Comparison of ENCODE assay signal across 1 cellular context in genomic region chr18:45755936-45756335, GRCh38.
A peak's percentile ranks its signal among the peaks of the same experiment; 100 is the strongest.
TF ChIP-seq lines count a peak whose summit lies in the region.

No MANE protein-coding gene starts in this region.

TF ChIP-seq in HEK293, 187 proteins besides CTCF, POLR2A, EP300 and RAD21 (continued from another document and continues in another):
- TF ChIP-seq, protein P1, sequence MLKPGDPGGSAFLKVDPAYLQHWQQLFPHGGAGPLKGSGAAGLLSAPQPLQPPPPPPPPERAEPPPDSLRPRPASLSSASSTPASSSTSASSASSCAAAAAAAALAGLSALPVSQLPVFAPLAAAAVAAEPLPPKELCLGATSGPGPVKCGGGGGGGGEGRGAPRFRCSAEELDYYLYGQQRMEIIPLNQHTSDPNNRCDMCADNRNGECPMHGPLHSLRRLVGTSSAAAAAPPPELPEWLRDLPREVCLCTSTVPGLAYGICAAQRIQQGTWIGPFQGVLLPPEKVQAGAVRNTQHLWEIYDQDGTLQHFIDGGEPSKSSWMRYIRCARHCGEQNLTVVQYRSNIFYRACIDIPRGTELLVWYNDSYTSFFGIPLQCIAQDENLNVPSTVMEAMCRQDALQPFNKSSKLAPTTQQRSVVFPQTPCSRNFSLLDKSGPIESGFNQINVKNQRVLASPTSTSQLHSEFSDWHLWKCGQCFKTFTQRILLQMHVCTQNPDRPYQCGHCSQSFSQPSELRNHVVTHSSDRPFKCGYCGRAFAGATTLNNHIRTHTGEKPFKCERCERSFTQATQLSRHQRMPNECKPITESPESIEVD (tag by site-specific recombination; IDR thresholded peaks at IDR 0.05): no peak
- TF ChIP-seq, protein P2, sequence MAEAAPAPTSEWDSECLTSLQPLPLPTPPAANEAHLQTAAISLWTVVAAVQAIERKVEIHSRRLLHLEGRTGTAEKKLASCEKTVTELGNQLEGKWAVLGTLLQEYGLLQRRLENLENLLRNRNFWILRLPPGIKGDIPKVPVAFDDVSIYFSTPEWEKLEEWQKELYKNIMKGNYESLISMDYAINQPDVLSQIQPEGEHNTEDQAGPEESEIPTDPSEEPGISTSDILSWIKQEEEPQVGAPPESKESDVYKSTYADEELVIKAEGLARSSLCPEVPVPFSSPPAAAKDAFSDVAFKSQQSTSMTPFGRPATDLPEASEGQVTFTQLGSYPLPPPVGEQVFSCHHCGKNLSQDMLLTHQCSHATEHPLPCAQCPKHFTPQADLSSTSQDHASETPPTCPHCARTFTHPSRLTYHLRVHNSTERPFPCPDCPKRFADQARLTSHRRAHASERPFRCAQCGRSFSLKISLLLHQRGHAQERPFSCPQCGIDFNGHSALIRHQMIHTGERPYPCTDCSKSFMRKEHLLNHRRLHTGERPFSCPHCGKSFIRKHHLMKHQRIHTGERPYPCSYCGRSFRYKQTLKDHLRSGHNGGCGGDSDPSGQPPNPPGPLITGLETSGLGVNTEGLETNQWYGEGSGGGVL (tag by site-specific recombination; IDR thresholded peaks at IDR 0.05): peak; percentile 62
- TF ChIP-seq ZBTB6 (tag by site-specific recombination; IDR thresholded peaks at IDR 0.05) (peak; percentile 34; the same call in 1 of the 2 replicates), ZNF221 (tag by site-specific recombination; IDR thresholded peaks at IDR 0.05; ENCODE audit: borderline replicate concordance) (peak; percentile 99; the same call in 1 of the 2 replicates), ZNF677 (tag by site-specific recombination; IDR thresholded peaks at IDR 0.05) (peak; percentile 73), EGR2 (tag by site-specific recombination; IDR thresholded peaks at IDR 0.05; ENCODE audit: low read depth) (no peak), ZNF660 (tag by site-specific recombination; IDR thresholded peaks at IDR 0.05) (peak; percentile 98), ZNF366 (tag by site-specific recombination; conservative IDR thresholded peaks at IDR 0.05) (no peak), BCL6B (tag by site-specific recombination; IDR thresholded peaks at IDR 0.05) (peak; percentile 92), ZNF248 (tag by site-specific recombination; IDR thresholded peaks at IDR 0.05) (peak; percentile 89; the same call in 1 of the 2 replicates), ZNF214 (tag by site-specific recombination; IDR thresholded peaks at IDR 0.05; ENCODE audit: borderline replicate concordance) (peak; percentile 62; the same call in 1 of the 2 replicates), ZSCAN30 (tag by site-specific recombination; IDR thresholded peaks at IDR 0.05) (peak; percentile 69; the same call in 1 of the 2 replicates), PRDM2 (tag by site-specific recombination; IDR thresholded peaks at IDR 0.05; ENCODE audit: borderline replicate concordance) (no peak), ZBTB7A (tag by site-specific recombination; IDR thresholded peaks at IDR 0.05; ENCODE audit: low read depth) (no peak), ZBTB10 (tag by site-specific recombination; IDR thresholded peaks at IDR 0.05) (0 out of 2 replicates have a peak, but pooled peaks have one; percentile 29), ZNF513 (tag by site-specific recombination; IDR thresholded peaks at IDR 0.05) (peak; percentile 63; the same call in 1 of the 2 replicates), MYNN (tag by site-specific recombination; IDR thresholded peaks at IDR 0.05; ENCODE audit: borderline replicate concordance) (no peak), ZNF561 (tag by site-specific recombination; IDR thresholded peaks at IDR 0.05; ENCODE audit: borderline replicate concordance) (peak; percentile 93), ZNF510 (tag by site-specific recombination; IDR thresholded peaks at IDR 0.05; ENCODE audit: insufficient replicate concordance) (peak; percentile 75), ZNF114 (tag by site-specific recombination; IDR thresholded peaks at IDR 0.05) (peak; percentile 98; the same call in 1 of the 2 replicates), ZNF335 (tag by site-specific recombination; conservative IDR thresholded peaks at IDR 0.05) (0 out of 2 replicates have a peak, but pooled peaks have one; percentile 27), ZNF692 (tag by site-specific recombination; IDR thresholded peaks at IDR 0.05) (peak; percentile 63; the same call in 1 of the 2 replicates), ZNF776 (tag by site-specific recombination; IDR thresholded peaks at IDR 0.05; ENCODE audit: borderline replicate concordance) (peak; percentile 99), ZNF596 (tag by site-specific recombination; IDR thresholded peaks at IDR 0.05) (0 out of 2 replicates have a peak, but pooled peaks have one; percentile 31), ZIC2 (tag by site-specific recombination; IDR thresholded peaks at IDR 0.05) (no peak), ZNF549 (tag by site-specific recombination; IDR thresholded peaks at IDR 0.05) (peak; percentile 91), ZNF830 (tag by site-specific recombination; IDR thresholded peaks at IDR 0.05; ENCODE audit: low read depth) (peak; percentile 97), TSHZ1 (tag by site-specific recombination; IDR thresholded peaks at IDR 0.05; ENCODE audit: borderline replicate concordance) (no peak)
- TF ChIP-seq, protein P3, sequence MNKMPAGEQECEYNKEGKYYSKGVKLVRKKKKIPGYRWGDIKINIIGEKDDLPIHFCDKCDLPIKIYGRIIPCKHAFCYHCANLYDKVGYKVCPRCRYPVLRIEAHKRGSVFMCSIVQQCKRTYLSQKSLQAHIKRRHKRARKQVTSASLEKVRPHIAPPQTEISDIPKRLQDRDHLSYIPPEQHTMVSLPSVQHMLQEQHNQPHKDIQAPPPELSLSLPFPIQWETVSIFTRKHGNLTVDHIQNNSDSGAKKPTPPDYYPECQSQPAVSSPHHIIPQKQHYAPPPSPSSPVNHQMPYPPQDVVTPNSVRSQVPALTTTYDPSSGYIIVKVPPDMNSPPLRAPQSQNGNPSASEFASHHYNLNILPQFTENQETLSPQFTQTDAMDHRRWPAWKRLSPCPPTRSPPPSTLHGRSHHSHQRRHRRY (tag by site-specific recombination; IDR thresholded peaks at IDR 0.05): no peak
